ENCODE assay signal across 10 cellular contexts in genomic region chr13:75512253-75512652, GRCh38. TPM values are rescaled to one million over a fixed set of nuclear protein-coding genes. Genes with fewer than 3 reads are reported as not detected.
DNase-seq lines count a peak whose midpoint lies in the region; ATAC-seq and TF ChIP-seq lines count a peak whose summit lies in the region.
"Had no signal": no experiment of that assay in that cellular context is flagged by ENCODE, and none has a peak within 500 bp of the region (broad histone marks: within the 10 kb centered on the region; RNA-seq: fewer than 3 reads in every experiment).

No MANE protein-coding gene starts in this region.

- no peak overlapping the region for H3K4me2 ChIP-seq in osteoblast (ENCODE audit: insufficient read depth, low read length)

- H3K36me3 Mint-ChIP-seq in activated CD4-positive, alpha-beta T cell treated with anti-CD3 and anti-CD28 coated beads, Interleukin-2, amount 10 ng/mL, durations not matched to agents 7 days and 5 days (ENCODE audit: low read depth) = no peaks in the 10 kb centered on the region

- H3K4me1 ChIP-seq in breast epithelium (no peaks in the 10 kb centered on the region), osteoblast (ENCODE audit: insufficient read depth, low read length) (no peaks in the 10 kb centered on the region)
- H3K4me1 ChIP-seq: Peyer's patch had no signal

- H3K4me3 Mint-ChIP-seq in activated CD4-positive, alpha-beta T cell treated with anti-CD3 and anti-CD28 coated beads, Interleukin-2, amount 10 ng/mL, durations not matched to agents 7 days and 5 days = no peak overlapping the region

- H4K20me1 ChIP-seq in osteoblast (ENCODE audit: insufficient read depth, low read length) = no peaks in the 10 kb centered on the region

- ATAC-seq in GM18873 (IDR thresholded peaks at IDR 0.05; ENCODE audit: low FRiP score, unreplicated experiment) (peak; percentile 92), GM21825 (IDR thresholded peaks at IDR 0.05; ENCODE audit: unreplicated experiment) (peak; percentile 94), HG03460 (IDR thresholded peaks at IDR 0.05; ENCODE audit: unreplicated experiment) (peak; percentile 91)

- no peaks in the 10 kb centered on the region for H3K4me1 Mint-ChIP-seq in activated CD4-positive, alpha-beta T cell treated with anti-CD3 and anti-CD28 coated beads, Interleukin-2, amount 10 ng/mL, durations not matched to agents 7 days and 5 days

- intact Hi-C loops in breast epithelium (cut with DNase I; ENCODE audit: low total_unique reads) = no loop called here

- no peaks in the 10 kb centered on the region for H3K27me3 ChIP-seq in breast epithelium
- no peaks in the 10 kb centered on the region for H3K27me3 ChIP-seq in osteoblast (ENCODE audit: insufficient read depth, low read length)
- H3K27me3 ChIP-seq: heart right ventricle, Peyer's patch had no signal

- H3K9me3 Mint-ChIP-seq in activated CD4-positive, alpha-beta T cell treated with anti-CD3 and anti-CD28 coated beads, Interleukin-2, amount 10 ng/mL, durations not matched to agents 7 days and 5 days = no peaks in the 10 kb centered on the region

- H3K79me2 ChIP-seq in osteoblast (ENCODE audit: insufficient read depth, low read length) = no peaks in the 10 kb centered on the region

- H3K27ac Mint-ChIP-seq in activated CD4-positive, alpha-beta T cell treated with anti-CD3 and anti-CD28 coated beads, Interleukin-2, amount 10 ng/mL, durations not matched to agents 7 days and 5 days = no peak overlapping the region

- H3K4me3 ChIP-seq in breast epithelium (no peak overlapping the region), osteoblast (ENCODE audit: insufficient read depth, low read length) (no peak overlapping the region)
- H3K4me3 ChIP-seq: heart right ventricle, Peyer's patch had no signal

- H3K27me3 Mint-ChIP-seq in activated CD4-positive, alpha-beta T cell treated with anti-CD3 and anti-CD28 coated beads, Interleukin-2, amount 10 ng/mL, durations not matched to agents 7 days and 5 days = peaks cover 6% of the 10 kb centered on the region

- POLR2A ChIA-PET in activated CD4-positive, alpha-beta T cell treated with anti-CD3 and anti-CD28 coated beads, Interleukin-2, amount 10 ng/mL, durations not matched to agents 7 days and 5 days (lab: Charles Lee) = no interaction called here

- TF ChIP-seq CTCF in breast epithelium (IDR thresholded peaks at IDR 0.05) (no peak), osteoblast (IDR thresholded peaks at IDR 0.05; ENCODE audit: extremely low read depth, low read depth, low read length) (no peak)

- TF ChIP-seq POLR2A in breast epithelium (IDR thresholded peaks at IDR 0.05) = no peak

- H2AFZ ChIP-seq in osteoblast (ENCODE audit: low read length) = no peak overlapping the region

- H3K36me3 ChIP-seq in breast epithelium (no peaks in the 10 kb centered on the region), osteoblast (ENCODE audit: insufficient read depth, low read length) (no peaks in the 10 kb centered on the region)
- H3K36me3 ChIP-seq: heart right ventricle, Peyer's patch had no signal

- H3K9me3 ChIP-seq in breast epithelium (no peaks in the 10 kb centered on the region), osteoblast (ENCODE audit: low read depth, low read length) (no peaks in the 10 kb centered on the region)
- H3K9me3 ChIP-seq: heart right ventricle, Peyer's patch had no signal

- no peak overlapping the region for H3K27ac ChIP-seq in breast epithelium
- H3K27ac ChIP-seq in osteoblast (ENCODE audit: low read depth, low read length) = no peak overlapping the region
- H3K27ac ChIP-seq: heart right ventricle, Peyer's patch had no signal

- peak; percentile 13 for DNase-seq in putamen (ENCODE audit: low spot score)
- no peak for DNase-seq in breast epithelium (ENCODE audit: low spot score in 2 of 2)
- DNase-seq in activated CD4-positive, alpha-beta T cell treated with anti-CD3 and anti-CD28 coated beads, Interleukin-2, amount 10 ng/mL, durations not matched to agents 7 days and 5 days = no peak
- DNase-seq in stimulated activated naive CD4-positive, alpha-beta T cell treated with Interleukin-2 at 50 U/mL for 16 hours (lab: John Stamatoyannopoulos, UW) = no peak
- DNase-seq in osteoblast (ENCODE audit: insufficient read length, low spot score, missing footprints) = no peak
- DNase-seq: heart right ventricle, Peyer's patch had no signal

- CTCF ChIA-PET in activated CD4-positive, alpha-beta T cell treated with anti-CD3 and anti-CD28 coated beads, Interleukin-2, amount 10 ng/mL, durations not matched to agents 7 days and 5 days (lab: Charles Lee) = no interaction called here

RNA-seq across cellular contexts. Expression of gene COMMD6, which starts 25.4 kb away (rescaled TPM):
- total RNA-seq in breast epithelium = 10 to 100 TPM; 43.6 to 93.2 (median 47.7) TPM
- total RNA-seq in activated CD4-positive, alpha-beta T cell treated with anti-CD3 and anti-CD28 coated beads, Interleukin-2, amount 10 ng/mL, durations not matched to agents 7 days and 5 days = 100 to 1,000 TPM; 135 TPM
- 19.5 and 45.7 TPM in 2 replicates for total RNA-seq in osteoblast

RNA-seq across cellular contexts. Expression of gene TBC1D4, which starts 30.3 kb away (rescaled TPM):
- 10 to 100 TPM; 33.3 to 52.8 (median 40.6) TPM for total RNA-seq in breast epithelium
- 10 to 100 TPM; 27.2 to 32.9 TPM for total RNA-seq in activated CD4-positive, alpha-beta T cell treated with anti-CD3 and anti-CD28 coated beads, Interleukin-2, amount 10 ng/mL, durations not matched to agents 7 days and 5 days
- 18.6 and 19.5 TPM in 2 replicates for total RNA-seq in osteoblast

RNA-seq across cellular contexts. Expression of gene UCHL3, which starts 37.3 kb away (rescaled TPM):
- 10 to 100 TPM; 29.2 to 33.2 (median 29.6) TPM for total RNA-seq in breast epithelium
- 10 to 100 TPM; 37.6 to 40.6 TPM for total RNA-seq in activated CD4-positive, alpha-beta T cell treated with anti-CD3 and anti-CD28 coated beads, Interleukin-2, amount 10 ng/mL, durations not matched to agents 7 days and 5 days
- 15.6 and 25.3 TPM in 2 replicates for total RNA-seq in osteoblast
